In genomic region chr12:124637163-124637562, GRCh38 we compare ENCODE assay signal across 1 cellular context.
TF ChIP-seq lines count a peak whose summit lies in the region.

No MANE protein-coding gene starts in this region.

TF ChIP-seq in IMR-90, 13 proteins besides CTCF, POLR2A, EP300 and RAD21 (continued from another document):
- TF ChIP-seq ELK1 (IDR thresholded peaks at IDR 0.05; ENCODE audit: borderline replicate concordance, low read depth, low read length) (no peak), FOS (IDR thresholded peaks at IDR 0.05; ENCODE audit: low read depth, low read length) (no peak), CHD1 (IDR thresholded peaks at IDR 0.05; ENCODE audit: low read depth, low read length) (no peak), RCOR1 (IDR thresholded peaks at IDR 0.05; ENCODE audit: insufficient replicate concordance, low read length) (no peak), CEBPB (IDR thresholded peaks at IDR 0.05; ENCODE audit: low read depth, low read length) (no peak), SMC3 (IDR thresholded peaks at IDR 0.05; ENCODE audit: low read depth, low read length) (no peak), MXI1 (IDR thresholded peaks at IDR 0.05; ENCODE audit: borderline replicate concordance, low read depth, low read length) (no peak), MAFK (IDR thresholded peaks at IDR 0.05; ENCODE audit: low read depth, low read length) (no peak), MAZ (IDR thresholded peaks at IDR 0.05; ENCODE audit: borderline replicate concordance, low read depth, low read length) (no peak), BHLHE40 (IDR thresholded peaks at IDR 0.05; ENCODE audit: low read depth, low read length) (no peak)
